11 cellular contexts compared by ENCODE assay signal in genomic region chr9:35730486-35730854, GRCh38. TPM values are rescaled to one million over a fixed set of nuclear protein-coding genes. Genes with fewer than 3 reads are reported as not detected.
DNase-seq lines count a peak whose midpoint lies in the region; ATAC-seq, FAIRE-seq and TF ChIP-seq lines count a peak whose summit lies in the region.
"Had no signal": no experiment of that assay in that cellular context is flagged by ENCODE, and none has a peak within 500 bp of the region (broad histone marks: within the 10 kb centered on the region; RNA-seq: fewer than 3 reads in every experiment).

No MANE protein-coding gene starts in this region.

- ATAC-seq in lower lobe of right lung (no peak), esophagus mucosa (no peak), HG03025 (IDR thresholded peaks at IDR 0.05; ENCODE audit: low FRiP score, unreplicated experiment) (no peak)

- H3K36me3 ChIP-seq in astrocyte (ENCODE audit: insufficient read depth, low read length) = peaks cover 13% of the 10 kb centered on the region
- peaks cover 28% of the 10 kb centered on the region for H3K36me3 ChIP-seq in lower lobe of right lung
- H3K36me3 ChIP-seq in tibial nerve = peaks cover 0 to 25% (median 0%) of the 10 kb centered on the region in 3 donors

- H3K9ac ChIP-seq in astrocyte (ENCODE audit: low read length) = peak overlapping the region; percentile 91

- H3K4me2 ChIP-seq in astrocyte (ENCODE audit: low read length) = peak overlapping the region; percentile 99

- TF ChIP-seq CTCF in astrocyte (IDR thresholded peaks at IDR 0.05; ENCODE audit: insufficient read depth, low read depth, low read length) (no peak), lower lobe of right lung (IDR thresholded peaks at IDR 0.05) (no peak), tibial nerve (IDR thresholded peaks at IDR 0.05) (no peak)

- H3K4me3 ChIP-seq in astrocyte (ENCODE audit: insufficient read depth, low read depth, low read length) = peak overlapping the region; percentile 93
- peak overlapping the region; percentile 84 for H3K4me3 ChIP-seq in lower lobe of right lung
- peak overlapping the region; percentile 62 to 90 (median 82) for H3K4me3 ChIP-seq in tibial nerve

- CTCF ChIA-PET in activated naive CD4-positive, alpha-beta T cell treated with anti-CD3 and anti-CD28 coated beads, Interleukin-2, amount 10 ng/mL, durations not matched to agents 7 days and 5 days (lab: Charles Lee) = interaction anchor here (0.8 to 5.0 kb wide), 17 partner anchors 14 to 616 kb away, joined by 3 to 25 read pairs (median 5); partner anchors contain the start of genes ARHGEF39, CCDC107, GBA2 and MSMP

- no peak overlapping the region for H2AFZ ChIP-seq in astrocyte (ENCODE audit: low read depth, low read length)

- TF ChIP-seq EP300 in tibial nerve (IDR thresholded peaks at IDR 0.05) = no peak

- no peak for FAIRE-seq in astrocyte (lab: Jason Lieb, UNC)
- FAIRE-seq: D721Med had no signal

- no peaks in the 10 kb centered on the region for H3K9me3 ChIP-seq in astrocyte (ENCODE audit: insufficient read depth, low read depth, low read length)
- H3K9me3 ChIP-seq in lower lobe of right lung = no peaks in the 10 kb centered on the region
- no peaks in the 10 kb centered on the region for H3K9me3 ChIP-seq in tibial nerve

- no peaks in the 10 kb centered on the region for H3K27me3 Mint-ChIP-seq in activated naive CD4-positive, alpha-beta T cell treated with anti-CD3 and anti-CD28 coated beads, Interleukin-2, amount 10 ng/mL, durations not matched to agents 7 days and 5 days
- no peaks in the 10 kb centered on the region for H3K27me3 Mint-ChIP-seq in astrocyte (ENCODE audit: low read depth, unreplicated experiment)

- intact Hi-C loops in lower lobe of right lung (cut with DNase I) = no loop called here

- H3K27ac ChIP-seq in astrocyte (ENCODE audit: low read depth, low read length) (peak overlapping the region; percentile 92), lower lobe of right lung (peak overlapping the region; percentile 97), tibial nerve (peak overlapping the region; percentile 89 to 99 (median 94))

- peaks cover 24% of the 10 kb centered on the region for H3K4me1 Mint-ChIP-seq in activated naive CD4-positive, alpha-beta T cell treated with anti-CD3 and anti-CD28 coated beads, Interleukin-2, amount 10 ng/mL, durations not matched to agents 7 days and 5 days
- H3K4me1 Mint-ChIP-seq in astrocyte (ENCODE audit: low read depth, unreplicated experiment) = peaks cover 17% of the 10 kb centered on the region

- H3K27me3 ChIP-seq in astrocyte (ENCODE audit: insufficient read depth, low read length) = no peaks in the 10 kb centered on the region
- H3K27me3 ChIP-seq in lower lobe of right lung (ENCODE audit: low read depth) = no peaks in the 10 kb centered on the region
- H3K27me3 ChIP-seq in tibial nerve = no peaks in the 10 kb centered on the region

- H3K4me3 Mint-ChIP-seq in activated naive CD4-positive, alpha-beta T cell treated with anti-CD3 and anti-CD28 coated beads, Interleukin-2, amount 10 ng/mL, durations not matched to agents 7 days and 5 days = no peak overlapping the region
- H3K4me3 Mint-ChIP-seq in astrocyte (ENCODE audit: unreplicated experiment) = no peak overlapping the region

- peaks cover 23% of the 10 kb centered on the region for H3K36me3 Mint-ChIP-seq in activated naive CD4-positive, alpha-beta T cell treated with anti-CD3 and anti-CD28 coated beads, Interleukin-2, amount 10 ng/mL, durations not matched to agents 7 days and 5 days
- H3K36me3 Mint-ChIP-seq in astrocyte (ENCODE audit: low read depth, unreplicated experiment) = peaks cover 5% of the 10 kb centered on the region

- H3K27ac Mint-ChIP-seq in activated naive CD4-positive, alpha-beta T cell treated with anti-CD3 and anti-CD28 coated beads, Interleukin-2, amount 10 ng/mL, durations not matched to agents 7 days and 5 days = peak overlapping the region; percentile 13
- no peak overlapping the region for H3K27ac Mint-ChIP-seq in astrocyte (ENCODE audit: unreplicated experiment)

- H3K9me3 Mint-ChIP-seq in activated naive CD4-positive, alpha-beta T cell treated with anti-CD3 and anti-CD28 coated beads, Interleukin-2, amount 10 ng/mL, durations not matched to agents 7 days and 5 days = no peaks in the 10 kb centered on the region
- H3K9me3 Mint-ChIP-seq in astrocyte (ENCODE audit: unreplicated experiment) = no peaks in the 10 kb centered on the region

- H3K79me2 ChIP-seq in astrocyte (ENCODE audit: insufficient read depth, low read length) = peaks cover 93% of the 10 kb centered on the region

- no peak for TF ChIP-seq POLR2A in tibial nerve (IDR thresholded peaks at IDR 0.05)

- peaks cover 59% of the 10 kb centered on the region for H3K4me1 ChIP-seq in astrocyte (ENCODE audit: insufficient read depth, low read length)
- H3K4me1 ChIP-seq in lower lobe of right lung = peaks cover 67% of the 10 kb centered on the region
- H3K4me1 ChIP-seq in tibial nerve = peaks cover 0 to 75% (median 69%) of the 10 kb centered on the region in 4 donors

- no peak for DNase-seq in activated naive CD4-positive, alpha-beta T cell treated with anti-CD3 and anti-CD28 coated beads, Interleukin-2, amount 10 ng/mL, durations not matched to agents 7 days and 5 days
- no peak for DNase-seq in activated naive CD4-positive, alpha-beta T cell treated with anti-CD3 and anti-CD28 coated beads, Interleukin-2, amount 50 U/mL, for 16 hours
- DNase-seq in astrocyte (ENCODE audit: low read depth) = no peak
- no peak for DNase-seq in lower lobe of right lung
- DNase-seq in tibial nerve (ENCODE audit: low spot score in 2 of 2) = no peak
- DNase-seq in activated CD8-positive, alpha-beta memory T cell treated with anti-CD3 and anti-CD28 coated beads, Interleukin-2, amount 50 U/mL, for 4 hours = no peak
- DNase-seq: KG1 had no signal

- H4K20me1 ChIP-seq in astrocyte (ENCODE audit: insufficient read depth, low read length) = peaks cover 62% of the 10 kb centered on the region

- 65 to 66% methylated on average over 2 of the region's 2 CpGs for WGBS in tibial nerve, 2 donors

RNA-seq across cellular contexts. Expression of gene TLN1, which starts 1.5 kb away (rescaled TPM):
- total RNA-seq in astrocyte = 518 and 525 TPM in 2 replicates
- 406 TPM for total RNA-seq in lower lobe of right lung
- total RNA-seq in tibial nerve = 100 to 1,000 TPM; 284 to 405 (median 350) TPM
- total RNA-seq in esophagus mucosa = 84.6 TPM

RNA-seq across cellular contexts. Expression of gene CREB3, which starts 2.0 kb away (rescaled TPM):
- total RNA-seq in astrocyte (80.3 and 84.1 TPM in 2 replicates), lower lobe of right lung (28.1 TPM), tibial nerve (10 to 100 TPM; 41.6 to 70.1 (median 53.5) TPM), esophagus mucosa (15.1 TPM)

RNA-seq across cellular contexts. Expression of gene GBA2, which starts 18.6 kb away (rescaled TPM):
- total RNA-seq in astrocyte (38.3 and 42.5 TPM in 2 replicates), lower lobe of right lung (68.0 TPM), tibial nerve (10 to 100 TPM; 63.8 to 92.1 (median 66.1) TPM), esophagus mucosa (20.9 TPM)

RNA-seq across cellular contexts. Expression of gene RGP1, which starts 18.6 kb away (rescaled TPM):
- 27.2 and 30.0 TPM in 2 replicates for total RNA-seq in astrocyte
- total RNA-seq in lower lobe of right lung = 29.6 TPM
- 10 to 100 TPM; 18.6 to 21.3 (median 20.2) TPM for total RNA-seq in tibial nerve
- 17.4 TPM for total RNA-seq in esophagus mucosa

RNA-seq across cellular contexts. Expression of gene MSMP, which starts 23.6 kb away (rescaled TPM):
- total RNA-seq in astrocyte (not detected in 2 replicates), lower lobe of right lung (not detected), tibial nerve (not detected), esophagus mucosa (not detected)
- total RNA-seq: T-helper 1 cell treated with Interleukin-12 subunit alpha and Interleukin-12 subunit beta and Interleukin-4 antibody, amounts not matched to agents 30 ng/mL and 1 ng/mL, for 36 hours had no signal
